In the genomic region with DNA sequence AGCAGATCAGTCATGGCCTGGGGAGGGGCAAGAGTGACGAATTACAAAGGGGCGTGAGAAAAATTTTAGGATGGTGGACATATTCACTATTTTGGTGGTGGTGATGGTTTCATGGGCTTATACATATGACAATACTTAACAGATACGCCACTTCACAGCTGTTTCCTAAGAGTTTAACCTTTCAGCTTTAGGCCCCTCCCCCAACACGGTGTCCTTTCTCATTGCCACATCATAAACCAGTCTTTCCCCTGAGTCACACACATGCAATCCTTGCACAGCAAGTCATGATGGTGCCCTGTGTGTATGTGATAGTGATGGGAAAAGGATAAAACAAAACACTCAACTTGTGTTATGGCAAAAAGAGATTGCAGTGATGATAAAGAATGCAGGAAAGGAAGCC, we compare ENCODE assay signal across 1 cellular context.
TF ChIP-seq lines count a peak whose summit lies in the region.

No MANE protein-coding gene starts in this region.

TF ChIP-seq in SK-N-SH, 30 proteins besides CTCF, POLR2A, EP300 and RAD21 (continued from another document):
- TF ChIP-seq TEAD4 (IDR thresholded peaks at IDR 0.05; ENCODE audit: borderline replicate concordance, insufficient read depth) (no peak), MEF2A (IDR thresholded peaks at IDR 0.05; ENCODE audit: borderline replicate concordance, low read depth) (no peak), SMC3 (IDR thresholded peaks at IDR 0.05; ENCODE audit: low read depth, low read length) (no peak), NRF1 (IDR thresholded peaks at IDR 0.05; ENCODE audit: low read depth, low read length) (no peak), TAF1 (IDR thresholded peaks at IDR 0.05; ENCODE audit: borderline replicate concordance, low read depth, low read length) (no peak), CHD2 (IDR thresholded peaks at IDR 0.05; ENCODE audit: low read length, partially characterized antibody) (no peak), POLR2AphosphoS5 (IDR thresholded peaks at IDR 0.05; ENCODE audit: low read depth, low read length) (peak; percentile 32; the same call in 1 of the 2 replicates)
- TF ChIP-seq, protein P1, sequence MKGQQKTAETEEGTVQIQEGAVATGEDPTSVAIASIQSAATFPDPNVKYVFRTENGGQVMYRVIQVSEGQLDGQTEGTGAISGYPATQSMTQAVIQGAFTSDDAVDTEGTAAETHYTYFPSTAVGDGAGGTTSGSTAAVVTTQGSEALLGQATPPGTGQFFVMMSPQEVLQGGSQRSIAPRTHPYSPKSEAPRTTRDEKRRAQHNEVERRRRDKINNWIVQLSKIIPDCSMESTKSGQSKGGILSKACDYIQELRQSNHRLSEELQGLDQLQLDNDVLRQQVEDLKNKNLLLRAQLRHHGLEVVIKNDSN (IDR thresholded peaks at IDR 0.05; ENCODE audit: borderline replicate concordance, low read depth): no peak
- TF ChIP-seq, protein P2, sequence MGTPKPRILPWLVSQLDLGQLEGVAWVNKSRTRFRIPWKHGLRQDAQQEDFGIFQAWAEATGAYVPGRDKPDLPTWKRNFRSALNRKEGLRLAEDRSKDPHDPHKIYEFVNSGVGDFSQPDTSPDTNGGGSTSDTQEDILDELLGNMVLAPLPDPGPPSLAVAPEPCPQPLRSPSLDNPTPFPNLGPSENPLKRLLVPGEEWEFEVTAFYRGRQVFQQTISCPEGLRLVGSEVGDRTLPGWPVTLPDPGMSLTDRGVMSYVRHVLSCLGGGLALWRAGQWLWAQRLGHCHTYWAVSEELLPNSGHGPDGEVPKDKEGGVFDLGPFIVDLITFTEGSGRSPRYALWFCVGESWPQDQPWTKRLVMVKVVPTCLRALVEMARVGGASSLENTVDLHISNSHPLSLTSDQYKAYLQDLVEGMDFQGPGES (IDR thresholded peaks at IDR 0.05; ENCODE audit: low read depth, low read length): no peak
- TF ChIP-seq, protein P3, sequence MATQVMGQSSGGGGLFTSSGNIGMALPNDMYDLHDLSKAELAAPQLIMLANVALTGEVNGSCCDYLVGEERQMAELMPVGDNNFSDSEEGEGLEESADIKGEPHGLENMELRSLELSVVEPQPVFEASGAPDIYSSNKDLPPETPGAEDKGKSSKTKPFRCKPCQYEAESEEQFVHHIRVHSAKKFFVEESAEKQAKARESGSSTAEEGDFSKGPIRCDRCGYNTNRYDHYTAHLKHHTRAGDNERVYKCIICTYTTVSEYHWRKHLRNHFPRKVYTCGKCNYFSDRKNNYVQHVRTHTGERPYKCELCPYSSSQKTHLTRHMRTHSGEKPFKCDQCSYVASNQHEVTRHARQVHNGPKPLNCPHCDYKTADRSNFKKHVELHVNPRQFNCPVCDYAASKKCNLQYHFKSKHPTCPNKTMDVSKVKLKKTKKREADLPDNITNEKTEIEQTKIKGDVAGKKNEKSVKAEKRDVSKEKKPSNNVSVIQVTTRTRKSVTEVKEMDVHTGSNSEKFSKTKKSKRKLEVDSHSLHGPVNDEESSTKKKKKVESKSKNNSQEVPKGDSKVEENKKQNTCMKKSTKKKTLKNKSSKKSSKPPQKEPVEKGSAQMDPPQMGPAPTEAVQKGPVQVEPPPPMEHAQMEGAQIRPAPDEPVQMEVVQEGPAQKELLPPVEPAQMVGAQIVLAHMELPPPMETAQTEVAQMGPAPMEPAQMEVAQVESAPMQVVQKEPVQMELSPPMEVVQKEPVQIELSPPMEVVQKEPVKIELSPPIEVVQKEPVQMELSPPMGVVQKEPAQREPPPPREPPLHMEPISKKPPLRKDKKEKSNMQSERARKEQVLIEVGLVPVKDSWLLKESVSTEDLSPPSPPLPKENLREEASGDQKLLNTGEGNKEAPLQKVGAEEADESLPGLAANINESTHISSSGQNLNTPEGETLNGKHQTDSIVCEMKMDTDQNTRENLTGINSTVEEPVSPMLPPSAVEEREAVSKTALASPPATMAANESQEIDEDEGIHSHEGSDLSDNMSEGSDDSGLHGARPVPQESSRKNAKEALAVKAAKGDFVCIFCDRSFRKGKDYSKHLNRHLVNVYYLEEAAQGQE (IDR thresholded peaks at IDR 0.05; ENCODE audit: low read depth, low read length): no peak
- TF ChIP-seq, protein P4, sequence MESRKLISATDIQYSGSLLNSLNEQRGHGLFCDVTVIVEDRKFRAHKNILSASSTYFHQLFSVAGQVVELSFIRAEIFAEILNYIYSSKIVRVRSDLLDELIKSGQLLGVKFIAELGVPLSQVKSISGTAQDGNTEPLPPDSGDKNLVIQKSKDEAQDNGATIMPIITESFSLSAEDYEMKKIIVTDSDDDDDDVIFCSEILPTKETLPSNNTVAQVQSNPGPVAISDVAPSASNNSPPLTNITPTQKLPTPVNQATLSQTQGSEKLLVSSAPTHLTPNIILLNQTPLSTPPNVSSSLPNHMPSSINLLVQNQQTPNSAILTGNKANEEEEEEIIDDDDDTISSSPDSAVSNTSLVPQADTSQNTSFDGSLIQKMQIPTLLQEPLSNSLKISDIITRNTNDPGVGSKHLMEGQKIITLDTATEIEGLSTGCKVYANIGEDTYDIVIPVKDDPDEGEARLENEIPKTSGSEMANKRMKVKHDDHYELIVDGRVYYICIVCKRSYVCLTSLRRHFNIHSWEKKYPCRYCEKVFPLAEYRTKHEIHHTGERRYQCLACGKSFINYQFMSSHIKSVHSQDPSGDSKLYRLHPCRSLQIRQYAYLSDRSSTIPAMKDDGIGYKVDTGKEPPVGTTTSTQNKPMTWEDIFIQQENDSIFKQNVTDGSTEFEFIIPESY (IDR thresholded peaks at IDR 0.05; ENCODE audit: borderline replicate concordance, low read depth): no peak
